Comparison of ENCODE assay signal across 9 cellular contexts in genomic region chr6:42292002-42292735, GRCh38.
A peak's percentile ranks its signal among the peaks of the same experiment; 100 is the strongest.
DNase-seq lines count a peak whose midpoint lies in the region; ATAC-seq and TF ChIP-seq lines count a peak whose summit lies in the region.
"Had no signal": no experiment of that assay in that cellular context is flagged by ENCODE, and none has a peak within 500 bp of the region (broad histone marks: within the 10 kb centered on the region; RNA-seq: fewer than 3 reads in every experiment).

No MANE protein-coding gene starts in this region.

- H3K36me3 ChIP-seq in hepatocyte (replicated peaks; ENCODE audit: insufficient read depth, low read depth): no peaks in the 10 kb centered on the region
- H3K36me3 ChIP-seq: esophagus muscularis mucosa had no signal

- TF ChIP-seq CTCF in AG09319 (IDR thresholded peaks at IDR 0.05; ENCODE audit: low read depth, low read length) (no peak), hepatocyte (IDR thresholded peaks at IDR 0.05; ENCODE audit: poor library complexity) (no peak)

- H3K9me3 Mint-ChIP-seq in activated T-helper 1 cell treated with anti-CD3 and anti-CD28 coated beads, Interleukin-12 subunit alpha, Interleukin-12 subunit beta, Interleukin-2, Interleukin-4 antibody, amounts not matched to agents 30 ng/mL and 10 ng/mL and 1 ng/mL, durations not matched to agents 14 hours and 24 hours and 36 hours: peaks cover 7% of the 10 kb centered on the region

- no peak for ATAC-seq in GM21447 (IDR thresholded peaks at IDR 0.05; ENCODE audit: unreplicated experiment)

- no peaks in the 10 kb centered on the region for H3K9me2 ChIP-seq in hepatocyte (replicated peaks; ENCODE audit: insufficient read depth)

- H3K4me3 Mint-ChIP-seq in activated T-helper 1 cell treated with anti-CD3 and anti-CD28 coated beads, Interleukin-12 subunit alpha, Interleukin-12 subunit beta, Interleukin-2, Interleukin-4 antibody, amounts not matched to agents 30 ng/mL and 10 ng/mL and 1 ng/mL, durations not matched to agents 14 hours and 24 hours and 36 hours: no peak overlapping the region

- peaks cover 35% of the 10 kb centered on the region for H3K36me3 Mint-ChIP-seq in activated T-helper 1 cell treated with anti-CD3 and anti-CD28 coated beads, Interleukin-12 subunit alpha, Interleukin-12 subunit beta, Interleukin-2, Interleukin-4 antibody, amounts not matched to agents 30 ng/mL and 10 ng/mL and 1 ng/mL, durations not matched to agents 14 hours and 24 hours and 36 hours (ENCODE audit: low read depth)

- no peaks in the 10 kb centered on the region for H4K20me1 ChIP-seq in hepatocyte (ENCODE audit: insufficient read depth, poor library complexity, severe bottlenecking)

- H3K4me1 ChIP-seq in hepatocyte (ENCODE audit: insufficient read depth): no peaks in the 10 kb centered on the region

- H3K27ac Mint-ChIP-seq in activated T-helper 1 cell treated with anti-CD3 and anti-CD28 coated beads, Interleukin-12 subunit alpha, Interleukin-12 subunit beta, Interleukin-2, Interleukin-4 antibody, amounts not matched to agents 30 ng/mL and 10 ng/mL and 1 ng/mL, durations not matched to agents 14 hours and 24 hours and 36 hours: peak overlapping the region; percentile 82

- H3K4me3 ChIP-seq in hepatocyte: no peak overlapping the region
- H3K4me3 ChIP-seq: esophagus muscularis mucosa had no signal

- H3K4me1 Mint-ChIP-seq in activated T-helper 1 cell treated with anti-CD3 and anti-CD28 coated beads, Interleukin-12 subunit alpha, Interleukin-12 subunit beta, Interleukin-2, Interleukin-4 antibody, amounts not matched to agents 30 ng/mL and 10 ng/mL and 1 ng/mL, durations not matched to agents 14 hours and 24 hours and 36 hours (ENCODE audit: low read depth): peaks cover 66% of the 10 kb centered on the region

- H3K27me3 Mint-ChIP-seq in activated T-helper 1 cell treated with anti-CD3 and anti-CD28 coated beads, Interleukin-12 subunit alpha, Interleukin-12 subunit beta, Interleukin-2, Interleukin-4 antibody, amounts not matched to agents 30 ng/mL and 10 ng/mL and 1 ng/mL, durations not matched to agents 14 hours and 24 hours and 36 hours (ENCODE audit: insufficient read depth): peaks cover 2% of the 10 kb centered on the region

- peaks cover 3% of the 10 kb centered on the region for H3K79me2 ChIP-seq in hepatocyte

- H3K9me3 ChIP-seq in hepatocyte (ENCODE audit: low read depth): no peaks in the 10 kb centered on the region
- H3K9me3 ChIP-seq: esophagus muscularis mucosa had no signal

- H3K27ac ChIP-seq in hepatocyte: no peak overlapping the region
- H3K27ac ChIP-seq: esophagus muscularis mucosa had no signal

- no peak overlapping the region for H2AFZ ChIP-seq in hepatocyte

- no peaks in the 10 kb centered on the region for H3K27me3 ChIP-seq in hepatocyte
- H3K27me3 ChIP-seq: esophagus muscularis mucosa had no signal

- intact Hi-C loops in activated T-helper 1 cell treated with anti-CD3 and anti-CD28 coated beads, Interleukin-12 subunit alpha, Interleukin-12 subunit beta, Interleukin-2, Interleukin-4 antibody, amounts not matched to agents 30 ng/mL and 10 ng/mL and 1 ng/mL, durations not matched to agents 14 hours and 24 hours and 36 hours (cut with micrococcal nuclease): no loop called here

- DNase-seq in AG09319 (ENCODE audit: extremely low read depth, low read depth) (peak; percentile 55), HCEC 1CT (peak; percentile 76), glomerular visceral epithelial cell (ENCODE audit: extremely low spot score) (peak; percentile 29), NCI-H2029 treated with DMSO at 0.1 percent for 48 hours (lab: John Stamatoyannopoulos, UW) (no peak), hepatocyte (ENCODE audit: low spot score) (no peak), SKM-1 treated with dmso at 0.1 percent for 144 hours (lab: John Stamatoyannopoulos, UW; ENCODE audit: unreplicated experiment) (no peak)
- no peak for DNase-seq in activated T-helper 1 cell treated with anti-CD3 and anti-CD28 coated beads, Interleukin-12 subunit alpha, Interleukin-12 subunit beta, Interleukin-2, Interleukin-4 antibody, amounts not matched to agents 30 ng/mL and 10 ng/mL and 1 ng/mL, durations not matched to agents 14 hours and 24 hours and 36 hours (ENCODE audit: low spot score)

- H3K4me2 ChIP-seq in hepatocyte: no peak overlapping the region

- WGBS in hepatocyte (ENCODE audit: low lambda C conversion rate, missing lambda C conversion rate): 83% methylated on average over 9 of the region's 9 CpGs

Comparison
In these comparisons a context has a peak if more than half of its experiments do, and no peak if none do; other contexts are left out.
1. DNase-seq: peak in AG09319 (single experiment), HCEC 1CT (single experiment) and glomerular visceral epithelial cell (single experiment); none in activated T-helper 1 cell treated with anti-CD3 and anti-CD28 coated beads, Interleukin-12 subunit alpha, Interleukin-12 subunit beta, Interleukin-2, Interleukin-4 antibody, amounts not matched to agents 30 ng/mL and 10 ng/mL and 1 ng/mL, durations not matched to agents 14 hours and 24 hours and 36 hours (single experiment), NCI-H2029 treated with DMSO at 0.1 percent for 48 hours (single experiment), hepatocyte (single experiment) and SKM-1 treated with dmso at 0.1 percent for 144 hours (single experiment).